7 cellular contexts compared by ENCODE assay signal in the genomic region with DNA sequence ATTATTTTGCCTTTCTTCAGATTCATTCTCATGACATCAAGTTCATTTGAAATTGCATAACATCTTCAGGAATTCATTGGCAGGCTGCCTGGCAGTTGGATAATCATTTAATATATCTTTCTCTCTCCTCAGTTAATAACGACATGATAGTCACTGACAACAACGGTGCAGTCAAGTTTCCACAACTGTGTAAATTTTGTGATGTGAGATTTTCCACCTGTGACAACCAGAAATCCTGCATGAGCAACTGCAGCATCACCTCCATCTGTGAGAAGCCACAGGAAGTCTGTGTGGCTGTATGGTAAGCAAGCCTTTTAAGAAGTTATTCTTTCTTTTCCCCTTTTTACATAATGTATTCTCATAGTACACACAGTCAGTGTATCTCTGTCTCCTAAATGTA. TPM values are rescaled to one million over a fixed set of nuclear protein-coding genes. Genes with fewer than 3 reads are reported as not detected.
A peak's percentile ranks its signal among the peaks of the same experiment; 100 is the strongest.
DNase-seq lines count a peak whose midpoint lies in the region; ATAC-seq and TF ChIP-seq lines count a peak whose summit lies in the region.

No MANE protein-coding gene starts in this region.

- H3K9me3 Mint-ChIP-seq in glutamatergic neuron (ENCODE audit: unreplicated experiment) = no peaks in the 10 kb centered on the region

- peak overlapping the region in 19 of 59 donors; percentile 8 to 75 (median 48) for H3K27ac ChIP-seq in dorsolateral prefrontal cortex

- no peak overlapping the region for H3K4me3 ChIP-seq in dorsolateral prefrontal cortex

- no peaks in the 10 kb centered on the region for H3K36me3 Mint-ChIP-seq in glutamatergic neuron (ENCODE audit: unreplicated experiment)

- no peak overlapping the region for H3K27ac Mint-ChIP-seq in glutamatergic neuron (ENCODE audit: unreplicated experiment)

- H3K4me3 Mint-ChIP-seq in glutamatergic neuron (ENCODE audit: unreplicated experiment) = no peak overlapping the region

- ATAC-seq in GM18909 (IDR thresholded peaks at IDR 0.05; ENCODE audit: poor library complexity, unreplicated experiment) (peak; percentile 66), HG03025 (IDR thresholded peaks at IDR 0.05; ENCODE audit: low FRiP score, unreplicated experiment) (peak; percentile 71), omental fat pad (ENCODE audit: low FRiP score) (peak; percentile 4)

- no peak for TF ChIP-seq CTCF in omental fat pad (IDR thresholded peaks at IDR 0.05)
- TF ChIP-seq CTCF in dorsolateral prefrontal cortex (IDR thresholded peaks at IDR 0.05 in 54 of 56, conservative IDR thresholded peaks at IDR 0.05 in 2 of 56; ENCODE audit: low read depth in 1 of 56, partially characterized antibody in 56 of 56) = no peak
- no peak for TF ChIP-seq CTCF in glutamatergic neuron (IDR thresholded peaks at IDR 0.05; ENCODE audit: partially characterized antibody, unreplicated experiment)

- peaks cover 16% of the 10 kb centered on the region for H3K4me1 Mint-ChIP-seq in glutamatergic neuron (ENCODE audit: low read depth, unreplicated experiment)

- intact Hi-C loops in dorsolateral prefrontal cortex (cut with DNase I) = no loop called here

- H3K27me3 Mint-ChIP-seq in glutamatergic neuron (ENCODE audit: unreplicated experiment) = peaks cover 3% of the 10 kb centered on the region

- no peaks in the 10 kb centered on the region for H3K27me3 ChIP-seq in dorsolateral prefrontal cortex

- DNase-seq in SKM-1 treated with dmso at 0.1 percent for 144 hours (lab: John Stamatoyannopoulos, UW; ENCODE audit: unreplicated experiment) = peak; percentile 32
- DNase-seq in dermis blood vessel endothelial cell = peak; percentile 67
- DNase-seq in omental fat pad (ENCODE audit: low spot score) = peak; percentile 59
- DNase-seq in dorsolateral prefrontal cortex = no peak
- no peak for DNase-seq in glutamatergic neuron

RNA-seq across cellular contexts. Expression of gene TGFBR2, which starts 38.2 kb away (rescaled TPM):
- total RNA-seq in dermis blood vessel endothelial cell (632 and 715 TPM in 2 replicates), omental fat pad (100 to 1,000 TPM; 281 to 587 (median 369) TPM), dorsolateral prefrontal cortex (10 to 100 TPM in 113 of 120 experiments, 1 to 10 TPM in 7; 6.9 to 41.8 (median 15.9) TPM), glutamatergic neuron (ENCODE audit: unreplicated experiment) (0.96 TPM)

Comparison
In these comparisons a context has a peak if more than half of its experiments do, and no peak if none do; other contexts are left out.
1. ATAC-seq: peak in every context shown above with its lines; median percentile 71 in HG03025; 66 in GM18909; 4 in omental fat pad.
2. DNase-seq: peak in SKM-1 treated with dmso at 0.1 percent for 144 hours (single experiment), dermis blood vessel endothelial cell (single experiment) and omental fat pad (single experiment); none in dorsolateral prefrontal cortex (0 of 10) and glutamatergic neuron (single experiment).
3. RNA of gene TGFBR2, which starts 38.2 kb away (total RNA-seq): 632 to 715 TPM in dermis blood vessel endothelial cell and 281 to 587 TPM in omental fat pad; 6.9 to 41.8 TPM in dorsolateral prefrontal cortex and 0.96 TPM in glutamatergic neuron (single experiment); every median in the first group is over 4 times any median in the second.